25 cellular contexts compared by ENCODE assay signal in genomic region chr3:110031975-110032374, GRCh38.
"Had no signal": no experiment of that assay in that cellular context is flagged by ENCODE, and none has a peak within 500 bp of the region (broad histone marks: within the 10 kb centered on the region; RNA-seq: fewer than 3 reads in every experiment).

No MANE protein-coding gene starts in this region.

- DNase-seq: colonic mucosa; cortex of kidney; effector CD8-positive, alpha-beta T cell; effector memory CD8-positive, alpha-beta T cell; endodermal cell; erythroblast; foreskin keratinocyte; heart left ventricle; hypothalamus; immature natural killer cell; islet precursor cell; kidney; kidney glomerular epithelial cell; left colon; left ventricle myocardium inferior; lower lobe of right lung; mesenchymal stem cell; midbrain had no signal

- H3K79me2 ChIP-seq: hepatocyte had no signal

- H3K9me3 ChIP-seq: colonic mucosa, gastroesophageal sphincter, left ventricle myocardium inferior, lower lobe of right lung had no signal

- H3K27ac ChIP-seq: colonic mucosa, epithelial cell of prostate, foreskin keratinocyte, gastroesophageal sphincter, heart left ventricle, hepatocyte, left ventricle myocardium inferior, lower lobe of right lung had no signal

- H3K4me3 ChIP-seq: colonic mucosa, gastroesophageal sphincter, heart left ventricle, hepatocyte, left ventricle myocardium inferior, lower lobe of right lung had no signal

- H3K4me1 ChIP-seq: colonic mucosa, foreskin keratinocyte, gastroesophageal sphincter, left ventricle myocardium inferior, lower lobe of right lung had no signal

- H2AFZ ChIP-seq: hepatocyte had no signal

- H3K4me2 ChIP-seq: hepatocyte had no signal

- H3K27me3 ChIP-seq: colonic mucosa, foreskin keratinocyte, gastroesophageal sphincter, heart left ventricle, hepatocyte had no signal

- ATAC-seq: effector memory CD8-positive, alpha-beta T cell; esophagus mucosa; foreskin keratinocyte; gastroesophageal sphincter; heart left ventricle; left colon; left lobe of liver; lower lobe of right lung had no signal

- FAIRE-seq: endometrium, frontal cortex had no signal

- H3K36me3 ChIP-seq: colonic mucosa, gastroesophageal sphincter, heart left ventricle, left ventricle myocardium inferior, lower lobe of right lung had no signal
